ENCODE assay signal across 8 cellular contexts in genomic region chr6:139940741-139941712, GRCh38.
A peak's percentile ranks its signal among the peaks of the same experiment; 100 is the strongest.
DNase-seq lines count a peak whose midpoint lies in the region; ATAC-seq and TF ChIP-seq lines count a peak whose summit lies in the region.

No MANE protein-coding gene starts in this region.

- no peaks in the 10 kb centered on the region for H3K79me1 ChIP-seq in trophoblast cell (ENCODE audit: low read length)

- H3K4me3 ChIP-seq in trophoblast cell (ENCODE audit: low read depth, low read length) (no peak overlapping the region), testis (no peak overlapping the region), A673 (ENCODE audit: low read depth, low read length, poor library complexity, severe bottlenecking) (no peak overlapping the region)

- H2AK5ac ChIP-seq in trophoblast cell (ENCODE audit: low read length): no peak overlapping the region

- DNase-seq in SKM-1 treated with dmso at 0.1 percent for 144 hours (lab: John Stamatoyannopoulos, UW; ENCODE audit: unreplicated experiment) (peak; percentile 72), trophoblast cell (peak in 1 of 2 donors; percentile 57), testis (no peak), A673 (ENCODE audit: low spot score) (no peak), GM10248 (ENCODE audit: extremely low spot score) (no peak), NCI-H524 treated with DMSO at 0.1 percent for 48 hours (lab: John Stamatoyannopoulos, UW) (no peak)

- WGBS in trophoblast cell (ENCODE audit: extremely low coverage, insufficient coverage, insufficient read length): no CpG with 5 or more reads among the region's 8 CpGs
- WGBS in testis, 2 donors: 72 to 74% methylated on average over 8 of the region's 8 CpGs

- no peaks in the 10 kb centered on the region for H3K79me2 ChIP-seq in trophoblast cell (ENCODE audit: control insufficient read depth, insufficient read depth, low read length, poor library complexity)

- TF ChIP-seq POLR2A in testis (IDR thresholded peaks at IDR 0.05): no peak

- H3K14ac ChIP-seq in trophoblast cell (ENCODE audit: low read length): no peak overlapping the region

- no peak overlapping the region for H3K23ac ChIP-seq in trophoblast cell (ENCODE audit: low read length)

- H2BK5ac ChIP-seq in trophoblast cell (ENCODE audit: low read depth, low read length, poor library complexity): no peak overlapping the region

- H3K36me3 ChIP-seq in trophoblast cell (ENCODE audit: control insufficient read depth in 1 of 2, insufficient read depth in 2 of 2, low read length in 2 of 2) (no peaks in the 10 kb centered on the region), testis (ENCODE audit: low read depth, missing control alignments) (no peaks in the 10 kb centered on the region), A673 (ENCODE audit: insufficient read depth, low read length, poor library complexity, severe bottlenecking) (no peaks in the 10 kb centered on the region)

- peaks cover 0 to 2% of the 10 kb centered on the region in 2 experiments for H3K4me1 ChIP-seq in trophoblast cell (ENCODE audit: control insufficient read depth in 1 of 2, insufficient read depth in 2 of 2, low read length in 2 of 2)
- H3K4me1 ChIP-seq in testis: peaks cover 25% of the 10 kb centered on the region
- H3K4me1 ChIP-seq in A673 (ENCODE audit: insufficient read depth, low read length, poor library complexity, severe bottlenecking): peaks cover 35% of the 10 kb centered on the region

- H3K27ac ChIP-seq in trophoblast cell (ENCODE audit: low read depth, low read length) (no peak overlapping the region), testis (peak overlapping the region in 1 of 2 donors; percentile 6), A673 (ENCODE audit: low read depth, low read length, poor library complexity, severe bottlenecking) (no peak overlapping the region)

- BruUV-seq in A673 (replicated peaks; lab: Mats Ljungman, UMichigan): no TSS peak

- intact Hi-C loops in testis (cut with DNase I; ENCODE audit: low total_unique reads): loop anchor here (10.0 kb wide), 1 partner anchor 46 kb away; no protein-coding TSS in a partner anchor
- intact Hi-C loops in A673 (cut with micrococcal nuclease; ENCODE audit: unreplicated experiment): loop anchor here (5.0 kb wide), 1 partner anchor 106 kb away; no protein-coding TSS in a partner anchor

- no peaks in the 10 kb centered on the region for H3K27me3 ChIP-seq in trophoblast cell (ENCODE audit: insufficient read depth, low read length)
- H3K27me3 ChIP-seq in testis: no peaks in the 10 kb centered on the region
- H3K27me3 ChIP-seq in A673 (replicated peaks; ENCODE audit: insufficient read depth, low read depth, low read length, poor library complexity): no peaks in the 10 kb centered on the region

- ATAC-seq in GM19463 (IDR thresholded peaks at IDR 0.05; ENCODE audit: unreplicated experiment) (peak; percentile 94), HG03097 (IDR thresholded peaks at IDR 0.05; ENCODE audit: low FRiP score, unreplicated experiment) (peak; percentile 91)

- H2BK12ac ChIP-seq in trophoblast cell (ENCODE audit: low read length): peak overlapping the region; percentile 58

- no peaks in the 10 kb centered on the region for H3K9me3 ChIP-seq in trophoblast cell (ENCODE audit: insufficient read depth, low read depth, low read length)
- H3K9me3 ChIP-seq in testis: no peaks in the 10 kb centered on the region
- H3K9me3 ChIP-seq in A673 (ENCODE audit: low read depth, low read length, poor library complexity, severe bottlenecking): no peaks in the 10 kb centered on the region

- TF ChIP-seq CTCF in testis (IDR thresholded peaks at IDR 0.05): no peak
- TF ChIP-seq CTCF in A673 (conservative IDR thresholded peaks at IDR 0.05; ENCODE audit: low read depth, low read length): no peak
- TF ChIP-seq CTCF in GM10248 (IDR thresholded peaks at IDR 0.05; ENCODE audit: control extremely low read depth, extremely low read depth, low read depth, missing control alignments): no peak

- no peak overlapping the region for H3K4me2 ChIP-seq in trophoblast cell (ENCODE audit: low read length)

- H4K12ac ChIP-seq in trophoblast cell (ENCODE audit: low read depth, low read length): no peak overlapping the region

- H4K8ac ChIP-seq in trophoblast cell (ENCODE audit: low read depth, low read length): no peak overlapping the region

- H3K18ac ChIP-seq in trophoblast cell (ENCODE audit: low read length): no peak overlapping the region

- no peak overlapping the region for H3K4ac ChIP-seq in trophoblast cell (ENCODE audit: low read depth, low read length)

- H2BK120ac ChIP-seq in trophoblast cell (ENCODE audit: insufficient read depth, low read length, poor library complexity): no peak overlapping the region

- no peak overlapping the region for H2AFZ ChIP-seq in trophoblast cell (ENCODE audit: insufficient read depth, low read length, poor library complexity)

- no peak overlapping the region for H4K91ac ChIP-seq in trophoblast cell (ENCODE audit: low read depth, low read length)

- CTCF ChIA-PET in A673 (lab: Charles Lee): no interaction called here
- CTCF ChIA-PET in GM10248 (lab: Yijun Ruan, JAX): interaction anchor here (1.8 kb wide), 1 partner anchor 17 kb away, joined by 8 read pairs; no protein-coding TSS in a partner anchor

- H3K9ac ChIP-seq in trophoblast cell (ENCODE audit: low read length): no peak overlapping the region

- POLR2A ChIA-PET in A673 (lab: Charles Lee; ENCODE audit: low non-redundant PET) (no interaction called here), GM10248 (lab: Yijun Ruan, JAX) (no interaction called here)
